ENCODE assay signal across 1 cellular context in the genomic region with DNA sequence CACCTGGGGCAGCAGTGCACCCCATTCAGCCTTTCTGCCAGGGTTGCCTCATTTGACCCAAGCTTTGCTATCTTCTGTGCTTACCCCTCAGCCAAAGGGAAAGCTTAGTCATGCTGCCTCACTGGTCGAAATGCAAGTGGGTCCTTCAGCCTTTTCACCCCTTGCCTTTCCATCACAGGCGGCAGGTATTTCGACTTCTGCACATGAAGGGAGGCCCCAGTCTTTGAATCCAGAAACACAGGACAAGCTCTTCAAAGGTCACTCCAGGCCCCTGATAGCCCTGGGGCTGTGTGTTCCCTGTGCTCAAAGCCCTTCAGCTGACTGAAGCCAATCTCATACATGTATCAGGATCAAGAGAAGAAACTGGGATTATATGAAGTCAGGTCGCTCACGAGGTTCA.
TF ChIP-seq lines count a peak whose summit lies in the region.

No MANE protein-coding gene starts in this region.

TF ChIP-seq in H1, 55 proteins besides CTCF, POLR2A, EP300 and RAD21:
- no peak for TF ChIP-seq ZNF274 (IDR thresholded peaks at IDR 0.05; ENCODE audit: borderline replicate concordance, extremely low read depth, low read length)
- no peak for TF ChIP-seq CHD2 (IDR thresholded peaks at IDR 0.05; ENCODE audit: low read length)
- no peak for TF ChIP-seq CREB1 (IDR thresholded peaks at IDR 0.05)
- no peak for TF ChIP-seq RFX5 (IDR thresholded peaks at IDR 0.05; ENCODE audit: borderline replicate concordance, low read depth, low read length)
- TF ChIP-seq GABPA (IDR thresholded peaks at IDR 0.05; ENCODE audit: borderline replicate concordance, insufficient read depth, low read length): no peak
- no peak for TF ChIP-seq RBBP5 (IDR thresholded peaks at IDR 0.05; ENCODE audit: borderline replicate concordance, low read depth, low read length)
- no peak for TF ChIP-seq SP1 (IDR thresholded peaks at IDR 0.05; ENCODE audit: low read depth, low read length)
- TF ChIP-seq KDM4A (IDR thresholded peaks at IDR 0.05; ENCODE audit: low read depth, low read length, severe bottlenecking): no peak
- TF ChIP-seq PHF8 (conservative IDR thresholded peaks at IDR 0.05; ENCODE audit: low read depth, low read length): no peak
- no peak for TF ChIP-seq SP2 (IDR thresholded peaks at IDR 0.05; ENCODE audit: low read length)
- no peak for TF ChIP-seq HDAC6 (IDR thresholded peaks at IDR 0.05; ENCODE audit: low read depth, low read length)
- no peak for TF ChIP-seq EZH2 (IDR thresholded peaks at IDR 0.05; ENCODE audit: low read depth, low read length, severe bottlenecking)
